1 cellular context compared by ENCODE assay signal in the genomic region with DNA sequence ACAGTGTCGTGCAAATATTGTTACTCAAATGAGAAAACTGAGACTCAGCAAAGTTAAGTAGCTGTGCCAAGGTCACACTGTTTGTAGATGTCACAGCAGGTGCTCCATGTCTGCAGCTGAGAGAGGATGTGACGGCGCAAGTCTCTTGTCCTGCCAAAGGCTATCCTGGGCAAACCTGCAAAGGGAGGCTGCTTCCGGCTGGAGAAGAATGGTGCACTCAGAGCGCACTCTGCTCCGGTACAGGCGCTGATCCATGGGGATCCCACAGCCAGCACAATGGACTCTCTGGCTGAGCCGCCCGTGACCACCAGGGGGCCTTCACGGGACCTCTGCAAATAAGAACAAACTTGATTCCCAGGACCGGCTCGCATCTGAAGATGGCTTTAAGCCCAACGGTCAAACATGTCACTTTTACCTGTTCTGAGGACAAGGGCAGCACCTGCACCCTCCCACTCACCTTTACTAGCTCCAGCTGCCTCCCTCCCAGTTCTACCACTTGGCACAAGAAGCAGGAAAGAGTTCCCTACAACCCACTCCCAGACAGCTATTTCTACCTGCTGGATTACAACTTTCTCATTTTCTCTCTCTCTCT.
A peak's percentile ranks its signal among the peaks of the same experiment; 100 is the strongest.
TF ChIP-seq lines count a peak whose summit lies in the region.

No MANE protein-coding gene starts in this region.

TF ChIP-seq in GM23338, 12 proteins besides CTCF, POLR2A, EP300 and RAD21:
- TF ChIP-seq, protein P1, sequence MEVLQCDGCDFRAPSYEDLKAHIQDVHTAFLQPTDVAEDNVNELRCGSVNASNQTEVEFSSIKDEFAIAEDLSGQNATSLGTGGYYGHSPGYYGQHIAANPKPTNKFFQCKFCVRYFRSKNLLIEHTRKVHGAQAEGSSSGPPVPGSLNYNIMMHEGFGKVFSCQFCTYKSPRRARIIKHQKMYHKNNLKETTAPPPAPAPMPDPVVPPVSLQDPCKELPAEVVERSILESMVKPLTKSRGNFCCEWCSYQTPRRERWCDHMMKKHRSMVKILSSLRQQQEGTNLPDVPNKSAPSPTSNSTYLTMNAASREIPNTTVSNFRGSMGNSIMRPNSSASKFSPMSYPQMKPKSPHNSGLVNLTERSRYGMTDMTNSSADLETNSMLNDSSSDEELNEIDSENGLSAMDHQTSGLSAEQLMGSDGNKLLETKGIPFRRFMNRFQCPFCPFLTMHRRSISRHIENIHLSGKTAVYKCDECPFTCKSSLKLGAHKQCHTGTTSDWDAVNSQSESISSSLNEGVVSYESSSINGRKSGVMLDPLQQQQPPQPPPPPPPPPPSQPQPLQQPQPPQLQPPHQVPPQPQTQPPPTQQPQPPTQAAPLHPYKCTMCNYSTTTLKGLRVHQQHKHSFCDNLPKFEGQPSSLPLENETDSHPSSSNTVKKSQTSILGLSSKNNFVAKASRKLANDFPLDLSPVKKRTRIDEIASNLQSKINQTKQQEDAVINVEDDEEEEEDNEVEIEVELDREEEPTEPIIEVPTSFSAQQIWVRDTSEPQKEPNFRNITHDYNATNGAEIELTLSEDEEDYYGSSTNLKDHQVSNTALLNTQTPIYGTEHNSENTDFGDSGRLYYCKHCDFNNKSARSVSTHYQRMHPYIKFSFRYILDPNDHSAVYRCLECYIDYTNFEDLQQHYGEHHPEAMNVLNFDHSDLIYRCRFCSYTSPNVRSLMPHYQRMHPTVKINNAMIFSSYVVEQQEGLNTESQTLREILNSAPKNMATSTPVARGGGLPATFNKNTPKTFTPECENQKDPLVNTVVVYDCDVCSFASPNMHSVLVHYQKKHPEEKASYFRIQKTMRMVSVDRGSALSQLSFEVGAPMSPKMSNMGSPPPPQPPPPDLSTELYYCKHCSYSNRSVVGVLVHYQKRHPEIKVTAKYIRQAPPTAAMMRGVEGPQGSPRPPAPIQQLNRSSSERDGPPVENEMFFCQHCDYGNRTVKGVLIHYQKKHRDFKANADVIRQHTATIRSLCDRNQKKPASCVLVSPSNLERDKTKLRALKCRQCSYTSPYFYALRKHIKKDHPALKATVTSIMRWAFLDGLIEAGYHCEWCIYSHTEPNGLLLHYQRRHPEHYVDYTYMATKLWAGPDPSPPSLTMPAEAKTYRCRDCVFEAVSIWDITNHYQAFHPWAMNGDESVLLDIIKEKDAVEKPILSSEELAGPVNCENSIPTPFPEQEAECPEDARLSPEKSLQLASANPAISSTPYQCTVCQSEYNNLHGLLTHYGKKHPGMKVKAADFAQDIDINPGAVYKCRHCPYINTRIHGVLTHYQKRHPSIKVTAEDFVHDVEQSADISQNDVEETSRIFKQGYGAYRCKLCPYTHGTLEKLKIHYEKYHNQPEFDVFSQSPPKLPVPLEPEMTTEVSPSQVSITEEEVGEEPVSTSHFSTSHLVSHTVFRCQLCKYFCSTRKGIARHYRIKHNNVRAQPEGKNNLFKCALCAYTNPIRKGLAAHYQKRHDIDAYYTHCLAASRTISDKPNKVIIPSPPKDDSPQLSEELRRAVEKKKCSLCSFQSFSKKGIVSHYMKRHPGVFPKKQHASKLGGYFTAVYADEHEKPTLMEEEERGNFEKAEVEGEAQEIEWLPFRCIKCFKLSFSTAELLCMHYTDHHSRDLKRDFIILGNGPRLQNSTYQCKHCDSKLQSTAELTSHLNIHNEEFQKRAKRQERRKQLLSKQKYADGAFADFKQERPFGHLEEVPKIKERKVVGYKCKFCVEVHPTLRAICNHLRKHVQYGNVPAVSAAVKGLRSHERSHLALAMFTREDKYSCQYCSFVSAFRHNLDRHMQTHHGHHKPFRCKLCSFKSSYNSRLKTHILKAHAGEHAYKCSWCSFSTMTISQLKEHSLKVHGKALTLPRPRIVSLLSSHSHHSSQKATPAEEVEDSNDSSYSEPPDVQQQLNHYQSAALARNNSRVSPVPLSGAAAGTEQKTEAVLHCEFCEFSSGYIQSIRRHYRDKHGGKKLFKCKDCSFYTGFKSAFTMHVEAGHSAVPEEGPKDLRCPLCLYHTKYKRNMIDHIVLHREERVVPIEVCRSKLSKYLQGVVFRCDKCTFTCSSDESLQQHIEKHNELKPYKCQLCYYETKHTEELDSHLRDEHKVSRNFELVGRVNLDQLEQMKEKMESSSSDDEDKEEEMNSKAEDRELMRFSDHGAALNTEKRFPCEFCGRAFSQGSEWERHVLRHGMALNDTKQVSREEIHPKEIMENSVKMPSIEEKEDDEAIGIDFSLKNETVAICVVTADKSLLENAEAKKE (CRISPR knock-in tag; IDR thresholded peaks at IDR 0.05): peak; percentile 56; the same call in 1 of the 2 replicates
- no peak for TF ChIP-seq ZNF331 (CRISPR knock-in tag; IDR thresholded peaks at IDR 0.05; ENCODE audit: low read depth)
TF ChIP-seq in GM23338: peak in this region for 1.
